In genomic region chr12:22624908-22625646, GRCh38 we compare ENCODE assay signal across 8 cellular contexts. TPM values are rescaled to one million over a fixed set of nuclear protein-coding genes. Genes with fewer than 3 reads are reported as not detected.
A peak's percentile ranks its signal among the peaks of the same experiment; 100 is the strongest.
DNase-seq lines count a peak whose midpoint lies in the region; ATAC-seq and TF ChIP-seq lines count a peak whose summit lies in the region.

TSS of gene ETNK1 (plus strand) at chr12:22625171. CDS start at chr12:22625431, 260 bp downstream.

- no peaks in the 10 kb centered on the region for H4K20me1 ChIP-seq in GM23248 (ENCODE audit: insufficient read depth)
- H4K20me1 ChIP-seq in neural cell (ENCODE audit: insufficient read depth): peaks cover 3% of the 10 kb centered on the region

- H3K79me2 ChIP-seq in GM23248 (ENCODE audit: insufficient read depth) (peaks cover 49% of the 10 kb centered on the region), neural cell (replicated peaks; ENCODE audit: insufficient read depth, low read length) (peaks cover 48% of the 10 kb centered on the region)

- H3K9me3 ChIP-seq in GM23248 (ENCODE audit: low read depth) (no peaks in the 10 kb centered on the region), RWPE2 (ENCODE audit: severe bottlenecking) (no peaks in the 10 kb centered on the region), neural cell (ENCODE audit: low read length) (no peaks in the 10 kb centered on the region), stomach (no peaks in the 10 kb centered on the region)

- H3K4me1 ChIP-seq in GM23248 (ENCODE audit: insufficient read depth) (peaks cover 25% of the 10 kb centered on the region), RWPE2 (ENCODE audit: insufficient read depth, poor library complexity, severe bottlenecking) (peaks cover 8% of the 10 kb centered on the region), stomach (peaks cover 0 to 44% (median 17%) of the 10 kb centered on the region in 4 donors)

- H3K27me3 ChIP-seq in GM23248 (replicated peaks; ENCODE audit: insufficient read depth) (no peaks in the 10 kb centered on the region), RWPE2 (ENCODE audit: insufficient read depth, poor library complexity, severe bottlenecking) (no peaks in the 10 kb centered on the region), neural cell (ENCODE audit: insufficient read depth, low read depth, low read length) (no peaks in the 10 kb centered on the region), stomach (no peaks in the 10 kb centered on the region)

- in situ Hi-C loops in GM23248 (cut with MboI): no loop called here

- peak within 1 kb of the TSS; percentile 88 for H3K9ac ChIP-seq in GM23248
- peak within 1 kb of the TSS; percentile 98 for H3K9ac ChIP-seq in neural cell (ENCODE audit: low read length)

- H2AFZ ChIP-seq in GM23248 (peak within 1 kb of the TSS; percentile 97), neural cell (ENCODE audit: low read depth, low read length) (peak within 1 kb of the TSS; percentile 99)

- ATAC-seq in RWPE2 (ENCODE audit: low read depth): peak; percentile 93

- DNase-seq in Daoy (ENCODE audit: low read depth) (peak; percentile 96), GM23248 (peak; percentile 97), Kasumi-1 (lab: John Stamatoyannopoulos, UW) (peak; percentile 73 to 81), RWPE2 (ENCODE audit: low spot score) (peak; percentile 78), fibroblast of the conjunctiva (ENCODE audit: low read depth) (peak; percentile 79), stomach (peak; percentile 97)
- peak; percentile 95 for DNase-seq in activated effector memory CD4-positive, alpha-beta T cell treated with anti-CD3 and anti-CD28 coated beads, Interleukin-2, amount 50 U/mL, for 16 hours

- peak; percentile 8 for TF ChIP-seq RAD21 in neural cell (conservative IDR thresholded peaks at IDR 0.05)

- H3K4me3 ChIP-seq in GM23248 (peak within 1 kb of the TSS; percentile 96), RWPE2 (ENCODE audit: severe bottlenecking) (peak within 1 kb of the TSS; percentile 64), neural cell (ENCODE audit: low read length) (peak within 1 kb of the TSS; percentile 87), stomach (peak within 1 kb of the TSS; percentile 65 to 82 (median 70))

- TF ChIP-seq POLR2A in stomach (IDR thresholded peaks at IDR 0.05): peak in 2 of 4 donors; percentile 87

- TF ChIP-seq CTCF in RWPE2 (IDR thresholded peaks at IDR 0.05; ENCODE audit: poor library complexity, severe bottlenecking): no peak
- peak; percentile 10 for TF ChIP-seq CTCF in neural cell (IDR thresholded peaks at IDR 0.05; ENCODE audit: poor library complexity, severe bottlenecking)
- TF ChIP-seq CTCF in stomach (IDR thresholded peaks at IDR 0.05): no peak

- TF ChIP-seq EP300 in neural cell (conservative IDR thresholded peaks at IDR 0.05; ENCODE audit: poor library complexity, severe bottlenecking) (peak; percentile 44), stomach (IDR thresholded peaks at IDR 0.05) (peak; percentile 25)

- H3K27ac ChIP-seq in GM23248 (peak within 1 kb of the TSS; percentile 88), RWPE2 (ENCODE audit: poor library complexity, severe bottlenecking) (peak within 1 kb of the TSS; percentile 71), neural cell (ENCODE audit: low read length) (peak within 1 kb of the TSS; percentile 93), stomach (peak within 1 kb of the TSS; percentile 97 to 99 (median 98))

- intact Hi-C loops in stomach (cut with DNase I; ENCODE audit: low total_unique reads): no loop called here

- peak within 1 kb of the TSS; percentile 99 for H3K4me2 ChIP-seq in GM23248 (ENCODE audit: unreplicated experiment)
- peak within 1 kb of the TSS; percentile 96 for H3K4me2 ChIP-seq in neural cell (ENCODE audit: low read length)

- peaks cover 6% of the 10 kb centered on the region; the same call in 1 of the 2 replicates for H3F3A ChIP-seq in GM23248 (ENCODE audit: insufficient read depth)
- no peaks in the 10 kb centered on the region for H3F3A ChIP-seq in neural cell (ENCODE audit: insufficient read depth, low read length, poor library complexity, severe bottlenecking)

- H3K9me2 ChIP-seq in GM23248 (ENCODE audit: insufficient read depth) (no peaks in the 10 kb centered on the region; the same call in 1 of the 2 replicates), neural cell (ENCODE audit: insufficient read depth, low read length) (no peaks in the 10 kb centered on the region)

- H3K36me3 ChIP-seq in GM23248 (ENCODE audit: low read depth) (no peaks in the 10 kb centered on the region), RWPE2 (ENCODE audit: low read depth) (no peaks in the 10 kb centered on the region), neural cell (ENCODE audit: insufficient read depth, low read length) (no peaks in the 10 kb centered on the region), stomach (no peaks in the 10 kb centered on the region)

- 1 to 2% methylated on average over 41 to 46 of the region's 67 CpGs for WGBS in GM23248 (ENCODE audit: low coverage in 1 of 2, low lambda C conversion rate in 2 of 2, missing lambda C conversion rate in 2 of 2), 2 experiments
- 0 to 3% (median 0%) methylated on average over 11 to 67 of the region's 67 CpGs for WGBS in stomach, 5 donors

TF ChIP-seq in neural cell, 6 proteins besides CTCF, POLR2A, EP300 and RAD21:
- TF ChIP-seq POLR2AphosphoS5 (IDR thresholded peaks at IDR 0.05) (peak; percentile 98), SMC3 (conservative IDR thresholded peaks at IDR 0.05; ENCODE audit: poor library complexity) (no peak), EZH2 (IDR thresholded peaks at IDR 0.05; ENCODE audit: borderline replicate concordance, insufficient read depth, low read length, poor library complexity, severe bottlenecking) (no peak), MXI1 (conservative IDR thresholded peaks at IDR 0.05; ENCODE audit: poor library complexity, severe bottlenecking) (peak; percentile 66), TAF1 (IDR thresholded peaks at IDR 0.05; ENCODE audit: low read depth) (peak; percentile 95), REST (IDR thresholded peaks at IDR 0.05; ENCODE audit: borderline replicate concordance) (peak; percentile 75)

RNA-seq across cellular contexts. Expression of gene ETNK1, which starts in this region (rescaled TPM):
- total RNA-seq in Daoy (2014; rRNA removed; shearing (Covaris generic)): 37.8 and 38.5 TPM in 2 replicates
- total RNA-seq in GM23248 (2014; rRNA removed; shearing (Covaris generic)): 22.9 and 34.0 TPM in 2 replicates
- polyA plus RNA-seq in GM23248 (2016; fragmentation: Nextera tagmentation; extraction: Ambion mirVana) (12.6 and 20.0 TPM in 2 replicates), neural cell (69.4 and 78.5 TPM in 2 replicates), stomach (10 to 100 TPM in 2 of 3 donors, 1 to 10 TPM in 1; 7.5 to 28.9 (median 21.4) TPM)
- polyA minus RNA-seq in neural cell: 197 and 212 TPM in 2 replicates
- total RNA-seq in stomach: 100 to 1,000 TPM in 2 of 5 donors, 10 to 100 TPM in 3; 35.3 to 168 (median 51.9) TPM

Comparison
In these comparisons a context has a peak if more than half of its experiments do, and no peak if none do; other contexts are left out.
1. Peak in every context shown above with its lines: DNase-seq, ATAC-seq, H3K4me3 ChIP-seq and H3K27ac ChIP-seq.